In genomic region chr10:50572017-50572491, GRCh38 we compare ENCODE assay signal across 1 cellular context.
TF ChIP-seq lines count a peak whose summit lies in the region.

No MANE protein-coding gene starts in this region.

TF ChIP-seq in HepG2, 621 proteins besides CTCF, POLR2A, EP300 and RAD21 (continued from another document and continues in another):
- TF ChIP-seq FUBP1 (CRISPR knock-in tag; IDR thresholded peaks at IDR 0.05; ENCODE audit: borderline replicate concordance) (no peak), ZNF292 (CRISPR knock-in tag; IDR thresholded peaks at IDR 0.05; ENCODE audit: borderline replicate concordance, low read depth) (peak; percentile 69; the same call in 1 of the 2 replicates), ZNF749 (CRISPR knock-in tag; IDR thresholded peaks at IDR 0.05; ENCODE audit: borderline replicate concordance) (no peak), JUND (CRISPR knock-in tag; IDR thresholded peaks at IDR 0.05) (peak; percentile 64; the same call in 1 of the 2 replicates), TRIM24 (CRISPR knock-in tag; IDR thresholded peaks at IDR 0.05) (peak; percentile 94), ZHX2 (IDR thresholded peaks at IDR 0.05; ENCODE audit: low read depth) (no peak), ZHX2 (CRISPR knock-in tag; IDR thresholded peaks at IDR 0.05; ENCODE audit: borderline replicate concordance) (no peak), SNAPC2 (CRISPR knock-in tag; IDR thresholded peaks at IDR 0.05) (0 out of 2 replicates have a peak, but pooled peaks have one; percentile 42), SOX6 (IDR thresholded peaks at IDR 0.05) (no peak), SOX6 (CRISPR knock-in tag; IDR thresholded peaks at IDR 0.05) (peak; percentile 97), TEF (CRISPR knock-in tag; IDR thresholded peaks at IDR 0.05) (peak; percentile 95), KDM3A (CRISPR knock-in tag; IDR thresholded peaks at IDR 0.05; ENCODE audit: low read depth) (0 out of 2 replicates have a peak, but pooled peaks have one; percentile 74), NR2F2 (IDR thresholded peaks at IDR 0.05; ENCODE audit: borderline replicate concordance, low read depth) (peak; percentile 82), BRF2 (CRISPR knock-in tag; IDR thresholded peaks at IDR 0.05) (0 out of 2 replicates have a peak, but pooled peaks have one; percentile 31), ZNF670 (CRISPR knock-in tag; IDR thresholded peaks at IDR 0.05; ENCODE audit: borderline replicate concordance) (peak; percentile 43; the same call in 1 of the 2 replicates), SNAI1 (CRISPR knock-in tag; IDR thresholded peaks at IDR 0.05; ENCODE audit: borderline replicate concordance) (0 out of 2 replicates have a peak, but pooled peaks have one; percentile 25), ZNF282 (IDR thresholded peaks at IDR 0.05; ENCODE audit: partially characterized antibody) (no peak), ZNF7 (CRISPR knock-in tag; IDR thresholded peaks at IDR 0.05) (peak; percentile 62; the same call in 1 of the 2 replicates), GABPB1 (CRISPR knock-in tag; IDR thresholded peaks at IDR 0.05) (peak; percentile 35; the same call in 1 of the 2 replicates), ZNF770 (CRISPR knock-in tag; IDR thresholded peaks at IDR 0.05) (peak; percentile 38; the same call in 1 of the 2 replicates), HMG20B (CRISPR knock-in tag; conservative IDR thresholded peaks at IDR 0.05) (peak; percentile 61), SOX13 (IDR thresholded peaks at IDR 0.05) (peak; percentile 44; the same call in 1 of the 2 replicates), SOX13 (CRISPR knock-in tag; conservative IDR thresholded peaks at IDR 0.05 in 1 of 2, IDR thresholded peaks at IDR 0.05 in 1 of 2) (peak in 1 of 2 experiments; percentile 93; a peak in 2 of 4 replicates), FOXC1 (CRISPR knock-in tag; IDR thresholded peaks at IDR 0.05; ENCODE audit: borderline replicate concordance) (peak; percentile 64; the same call in 1 of the 2 replicates), ZNF605 (CRISPR knock-in tag; IDR thresholded peaks at IDR 0.05) (0 out of 2 replicates have a peak, but pooled peaks have one; percentile 63), ZNF773 (CRISPR knock-in tag; IDR thresholded peaks at IDR 0.05; ENCODE audit: borderline replicate concordance) (no peak), ZNF550 (CRISPR knock-in tag; IDR thresholded peaks at IDR 0.05; ENCODE audit: borderline replicate concordance) (no peak), FOXO1 (CRISPR knock-in tag; IDR thresholded peaks at IDR 0.05) (peak; percentile 93), ZNF746 (CRISPR knock-in tag; IDR thresholded peaks at IDR 0.05) (no peak), ZFP36 (IDR thresholded peaks at IDR 0.05; ENCODE audit: borderline replicate concordance, low read depth, low read length, partially characterized antibody) (no peak), MIER3 (CRISPR knock-in tag; IDR thresholded peaks at IDR 0.05; ENCODE audit: borderline replicate concordance) (peak; percentile 85; the same call in 1 of the 2 replicates), KLF6 (CRISPR knock-in tag; IDR thresholded peaks at IDR 0.05) (peak; percentile 75), HNF4A (CRISPR knock-in tag; IDR thresholded peaks at IDR 0.05) (peak; percentile 100), ZNF468 (CRISPR knock-in tag; IDR thresholded peaks at IDR 0.05) (no peak), ZNF816 (CRISPR knock-in tag; IDR thresholded peaks at IDR 0.05; ENCODE audit: borderline replicate concordance) (peak; percentile 31; the same call in 1 of the 2 replicates), NFAT5 (CRISPR knock-in tag; IDR thresholded peaks at IDR 0.05) (no peak), HOMEZ (CRISPR knock-in tag; IDR thresholded peaks at IDR 0.05; ENCODE audit: low read depth) (peak; percentile 94), ZNF761 (CRISPR knock-in tag; conservative IDR thresholded peaks at IDR 0.05) (peak; percentile 56; the same call in 1 of the 2 replicates), FOXA1 (IDR thresholded peaks at IDR 0.05) (no peak), FOXA1 (CRISPR knock-in tag; IDR thresholded peaks at IDR 0.05) (peak; percentile 70), SP5 (CRISPR knock-in tag; IDR thresholded peaks at IDR 0.05; ENCODE audit: borderline replicate concordance, low read depth) (peak; percentile 41; the same call in 1 of the 2 replicates), CBX2 (IDR thresholded peaks at IDR 0.05; ENCODE audit: low read depth, low read length) (no peak), CBX2 (CRISPR knock-in tag; IDR thresholded peaks at IDR 0.05; ENCODE audit: low read depth) (no peak), CENPT (CRISPR knock-in tag; IDR thresholded peaks at IDR 0.05; ENCODE audit: low read depth) (no peak), ZEB1 (IDR thresholded peaks at IDR 0.05; ENCODE audit: insufficient replicate concordance, low read depth) (peak; percentile 82)
